1 cellular context compared by ENCODE assay signal in the genomic region with DNA sequence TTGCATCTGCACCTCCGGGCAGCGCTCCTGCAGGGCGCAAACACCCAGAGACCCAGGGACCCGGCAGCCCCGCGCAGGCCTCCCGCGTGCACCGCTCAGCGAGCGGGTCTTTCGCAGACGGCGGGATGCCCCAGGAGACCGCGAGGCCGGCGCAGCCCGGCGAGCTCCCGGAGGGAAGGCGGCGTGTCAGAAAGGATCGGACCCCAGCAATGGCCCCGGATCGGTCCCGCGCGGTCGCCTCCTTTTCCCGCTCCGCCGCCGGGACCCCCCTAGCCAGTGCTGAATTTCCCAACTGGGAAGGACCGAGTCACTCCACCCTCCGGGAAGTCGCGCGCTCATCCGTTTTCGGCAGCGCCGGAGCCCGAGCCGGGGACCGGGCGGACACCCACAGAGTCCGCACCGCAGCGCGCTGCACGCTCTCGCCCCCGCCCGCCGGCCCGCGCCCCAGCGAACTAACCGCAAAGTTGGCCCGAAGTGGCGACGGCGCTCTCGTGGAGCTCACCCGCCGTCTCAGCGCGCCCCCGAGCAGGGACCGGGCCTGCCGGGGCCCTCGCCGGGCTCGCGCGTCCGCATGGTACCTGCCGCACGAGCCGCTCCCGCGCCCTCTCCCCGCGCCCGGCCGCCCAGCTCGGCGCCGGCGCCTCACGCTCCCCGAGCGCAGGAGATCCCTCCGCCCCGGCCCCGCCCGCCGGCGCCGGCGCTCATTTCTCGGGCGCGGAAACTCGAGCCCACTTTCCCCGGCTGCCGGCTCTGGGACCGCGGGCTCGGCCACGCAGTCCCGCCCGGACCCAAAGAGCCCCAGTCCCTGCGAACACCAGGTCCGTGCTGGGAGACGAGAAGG.
TF ChIP-seq lines count a peak whose summit lies in the region.

A gene with protein sequence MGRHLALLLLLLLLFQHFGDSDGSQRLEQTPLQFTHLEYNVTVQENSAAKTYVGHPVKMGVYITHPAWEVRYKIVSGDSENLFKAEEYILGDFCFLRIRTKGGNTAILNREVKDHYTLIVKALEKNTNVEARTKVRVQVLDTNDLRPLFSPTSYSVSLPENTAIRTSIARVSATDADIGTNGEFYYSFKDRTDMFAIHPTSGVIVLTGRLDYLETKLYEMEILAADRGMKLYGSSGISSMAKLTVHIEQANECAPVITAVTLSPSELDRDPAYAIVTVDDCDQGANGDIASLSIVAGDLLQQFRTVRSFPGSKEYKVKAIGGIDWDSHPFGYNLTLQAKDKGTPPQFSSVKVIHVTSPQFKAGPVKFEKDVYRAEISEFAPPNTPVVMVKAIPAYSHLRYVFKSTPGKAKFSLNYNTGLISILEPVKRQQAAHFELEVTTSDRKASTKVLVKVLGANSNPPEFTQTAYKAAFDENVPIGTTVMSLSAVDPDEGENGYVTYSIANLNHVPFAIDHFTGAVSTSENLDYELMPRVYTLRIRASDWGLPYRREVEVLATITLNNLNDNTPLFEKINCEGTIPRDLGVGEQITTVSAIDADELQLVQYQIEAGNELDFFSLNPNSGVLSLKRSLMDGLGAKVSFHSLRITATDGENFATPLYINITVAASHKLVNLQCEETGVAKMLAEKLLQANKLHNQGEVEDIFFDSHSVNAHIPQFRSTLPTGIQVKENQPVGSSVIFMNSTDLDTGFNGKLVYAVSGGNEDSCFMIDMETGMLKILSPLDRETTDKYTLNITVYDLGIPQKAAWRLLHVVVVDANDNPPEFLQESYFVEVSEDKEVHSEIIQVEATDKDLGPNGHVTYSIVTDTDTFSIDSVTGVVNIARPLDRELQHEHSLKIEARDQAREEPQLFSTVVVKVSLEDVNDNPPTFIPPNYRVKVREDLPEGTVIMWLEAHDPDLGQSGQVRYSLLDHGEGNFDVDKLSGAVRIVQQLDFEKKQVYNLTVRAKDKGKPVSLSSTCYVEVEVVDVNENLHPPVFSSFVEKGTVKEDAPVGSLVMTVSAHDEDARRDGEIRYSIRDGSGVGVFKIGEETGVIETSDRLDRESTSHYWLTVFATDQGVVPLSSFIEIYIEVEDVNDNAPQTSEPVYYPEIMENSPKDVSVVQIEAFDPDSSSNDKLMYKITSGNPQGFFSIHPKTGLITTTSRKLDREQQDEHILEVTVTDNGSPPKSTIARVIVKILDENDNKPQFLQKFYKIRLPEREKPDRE (N-terminal part only) (minus strand): TSS at position 650 of the 841 bp plus-strand sequence. CDS start 14,029 bp downstream, outside the sequence.

TF ChIP-seq in HepG2, 621 proteins besides CTCF, POLR2A, EP300 and RAD21 (continued from another document and continues in another):
- TF ChIP-seq ZNF883 (CRISPR knock-in tag; IDR thresholded peaks at IDR 0.05; ENCODE audit: not compliant biosample characterization) (no peak), ZFP62 (CRISPR knock-in tag; IDR thresholded peaks at IDR 0.05) (no peak), JUND (CRISPR knock-in tag; IDR thresholded peaks at IDR 0.05) (no peak), REL (CRISPR knock-in tag; conservative IDR thresholded peaks at IDR 0.05) (0 out of 2 replicates have a peak, but pooled peaks have one; percentile 12), HNRNPL (IDR thresholded peaks at IDR 0.05; ENCODE audit: low read depth, low read length) (no peak), ZNF550 (CRISPR knock-in tag; IDR thresholded peaks at IDR 0.05; ENCODE audit: borderline replicate concordance) (no peak), ZNF230 (CRISPR knock-in tag; IDR thresholded peaks at IDR 0.05) (no peak), NFE2L2 (IDR thresholded peaks at IDR 0.05; ENCODE audit: low read length) (no peak), CEBPG (CRISPR knock-in tag; IDR thresholded peaks at IDR 0.05) (no peak), GATAD1 (CRISPR knock-in tag; IDR thresholded peaks at IDR 0.05) (no peak), ZNF143 (CRISPR knock-in tag; IDR thresholded peaks at IDR 0.05) (no peak), HMG20A (CRISPR knock-in tag; IDR thresholded peaks at IDR 0.05; ENCODE audit: borderline replicate concordance) (no peak), ZNF17 (CRISPR knock-in tag; IDR thresholded peaks at IDR 0.05) (no peak), ZNF878 (CRISPR knock-in tag; IDR thresholded peaks at IDR 0.05) (no peak), PITX1 (CRISPR knock-in tag; IDR thresholded peaks at IDR 0.05) (no peak), ZNF282 (IDR thresholded peaks at IDR 0.05; ENCODE audit: partially characterized antibody) (no peak), ZIK1 (CRISPR knock-in tag; IDR thresholded peaks at IDR 0.05; ENCODE audit: borderline replicate concordance, low read depth) (no peak), ZBTB8A (CRISPR knock-in tag; IDR thresholded peaks at IDR 0.05; ENCODE audit: borderline replicate concordance, low read depth) (no peak), ZSCAN29 (CRISPR knock-in tag; conservative IDR thresholded peaks at IDR 0.05) (no peak)
- TF ChIP-seq, protein P1, sequence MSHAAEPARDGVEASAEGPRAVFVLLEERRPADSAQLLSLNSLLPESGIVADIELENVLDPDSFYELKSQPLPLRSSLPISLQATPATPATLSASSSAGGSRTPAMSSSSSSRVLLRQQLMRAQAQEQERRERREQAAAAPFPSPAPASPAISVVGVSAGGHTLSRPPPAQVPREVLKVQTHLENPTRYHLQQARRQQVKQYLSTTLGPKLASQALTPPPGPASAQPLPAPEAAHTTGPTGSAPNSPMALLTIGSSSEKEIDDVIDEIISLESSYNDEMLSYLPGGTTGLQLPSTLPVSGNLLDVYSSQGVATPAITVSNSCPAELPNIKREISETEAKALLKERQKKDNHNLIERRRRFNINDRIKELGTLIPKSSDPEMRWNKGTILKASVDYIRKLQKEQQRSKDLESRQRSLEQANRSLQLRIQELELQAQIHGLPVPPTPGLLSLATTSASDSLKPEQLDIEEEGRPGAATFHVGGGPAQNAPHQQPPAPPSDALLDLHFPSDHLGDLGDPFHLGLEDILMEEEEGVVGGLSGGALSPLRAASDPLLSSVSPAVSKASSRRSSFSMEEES (CRISPR knock-in tag; IDR thresholded peaks at IDR 0.05): no peak
- TF ChIP-seq, protein P2, sequence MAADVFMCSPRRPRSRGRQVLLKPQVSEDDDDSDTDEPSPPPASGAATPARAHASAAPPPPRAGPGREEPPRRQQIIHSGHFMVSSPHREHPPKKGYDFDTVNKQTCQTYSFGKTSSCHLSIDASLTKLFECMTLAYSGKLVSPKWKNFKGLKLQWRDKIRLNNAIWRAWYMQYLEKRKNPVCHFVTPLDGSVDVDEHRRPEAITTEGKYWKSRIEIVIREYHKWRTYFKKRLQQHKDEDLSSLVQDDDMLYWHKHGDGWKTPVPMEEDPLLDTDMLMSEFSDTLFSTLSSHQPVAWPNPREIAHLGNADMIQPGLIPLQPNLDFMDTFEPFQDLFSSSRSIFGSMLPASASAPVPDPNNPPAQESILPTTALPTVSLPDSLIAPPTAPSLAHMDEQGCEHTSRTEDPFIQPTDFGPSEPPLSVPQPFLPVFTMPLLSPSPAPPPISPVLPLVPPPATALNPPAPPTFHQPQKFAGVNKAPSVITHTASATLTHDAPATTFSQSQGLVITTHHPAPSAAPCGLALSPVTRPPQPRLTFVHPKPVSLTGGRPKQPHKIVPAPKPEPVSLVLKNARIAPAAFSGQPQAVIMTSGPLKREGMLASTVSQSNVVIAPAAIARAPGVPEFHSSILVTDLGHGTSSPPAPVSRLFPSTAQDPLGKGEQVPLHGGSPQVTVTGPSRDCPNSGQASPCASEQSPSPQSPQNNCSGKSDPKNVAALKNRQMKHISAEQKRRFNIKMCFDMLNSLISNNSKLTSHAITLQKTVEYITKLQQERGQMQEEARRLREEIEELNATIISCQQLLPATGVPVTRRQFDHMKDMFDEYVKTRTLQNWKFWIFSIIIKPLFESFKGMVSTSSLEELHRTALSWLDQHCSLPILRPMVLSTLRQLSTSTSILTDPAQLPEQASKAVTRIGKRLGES (CRISPR knock-in tag; IDR thresholded peaks at IDR 0.05; ENCODE audit: borderline replicate concordance): no peak; the same call in 1 of the 2 replicates
- TF ChIP-seq, protein P3, sequence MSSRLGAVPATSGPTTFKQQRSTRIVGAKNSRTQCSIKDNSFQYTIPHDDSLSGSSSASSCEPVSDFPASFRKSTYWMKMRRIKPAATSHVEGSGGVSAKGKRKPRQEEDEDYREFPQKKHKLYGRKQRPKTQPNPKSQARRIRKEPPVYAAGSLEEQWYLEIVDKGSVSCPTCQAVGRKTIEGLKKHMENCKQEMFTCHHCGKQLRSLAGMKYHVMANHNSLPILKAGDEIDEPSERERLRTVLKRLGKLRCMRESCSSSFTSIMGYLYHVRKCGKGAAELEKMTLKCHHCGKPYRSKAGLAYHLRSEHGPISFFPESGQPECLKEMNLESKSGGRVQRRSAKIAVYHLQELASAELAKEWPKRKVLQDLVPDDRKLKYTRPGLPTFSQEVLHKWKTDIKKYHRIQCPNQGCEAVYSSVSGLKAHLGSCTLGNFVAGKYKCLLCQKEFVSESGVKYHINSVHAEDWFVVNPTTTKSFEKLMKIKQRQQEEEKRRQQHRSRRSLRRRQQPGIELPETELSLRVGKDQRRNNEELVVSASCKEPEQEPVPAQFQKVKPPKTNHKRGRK (CRISPR knock-in tag; IDR thresholded peaks at IDR 0.05): no peak
- TF ChIP-seq, protein P4, sequence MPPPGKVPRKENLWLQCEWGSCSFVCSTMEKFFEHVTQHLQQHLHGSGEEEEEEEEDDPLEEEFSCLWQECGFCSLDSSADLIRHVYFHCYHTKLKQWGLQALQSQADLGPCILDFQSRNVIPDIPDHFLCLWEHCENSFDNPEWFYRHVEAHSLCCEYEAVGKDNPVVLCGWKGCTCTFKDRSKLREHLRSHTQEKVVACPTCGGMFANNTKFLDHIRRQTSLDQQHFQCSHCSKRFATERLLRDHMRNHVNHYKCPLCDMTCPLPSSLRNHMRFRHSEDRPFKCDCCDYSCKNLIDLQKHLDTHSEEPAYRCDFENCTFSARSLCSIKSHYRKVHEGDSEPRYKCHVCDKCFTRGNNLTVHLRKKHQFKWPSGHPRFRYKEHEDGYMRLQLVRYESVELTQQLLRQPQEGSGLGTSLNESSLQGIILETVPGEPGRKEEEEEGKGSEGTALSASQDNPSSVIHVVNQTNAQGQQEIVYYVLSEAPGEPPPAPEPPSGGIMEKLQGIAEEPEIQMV (CRISPR knock-in tag; IDR thresholded peaks at IDR 0.05; ENCODE audit: low read depth): no peak; the same call in 1 of the 2 replicates
- TF ChIP-seq, protein P5, sequence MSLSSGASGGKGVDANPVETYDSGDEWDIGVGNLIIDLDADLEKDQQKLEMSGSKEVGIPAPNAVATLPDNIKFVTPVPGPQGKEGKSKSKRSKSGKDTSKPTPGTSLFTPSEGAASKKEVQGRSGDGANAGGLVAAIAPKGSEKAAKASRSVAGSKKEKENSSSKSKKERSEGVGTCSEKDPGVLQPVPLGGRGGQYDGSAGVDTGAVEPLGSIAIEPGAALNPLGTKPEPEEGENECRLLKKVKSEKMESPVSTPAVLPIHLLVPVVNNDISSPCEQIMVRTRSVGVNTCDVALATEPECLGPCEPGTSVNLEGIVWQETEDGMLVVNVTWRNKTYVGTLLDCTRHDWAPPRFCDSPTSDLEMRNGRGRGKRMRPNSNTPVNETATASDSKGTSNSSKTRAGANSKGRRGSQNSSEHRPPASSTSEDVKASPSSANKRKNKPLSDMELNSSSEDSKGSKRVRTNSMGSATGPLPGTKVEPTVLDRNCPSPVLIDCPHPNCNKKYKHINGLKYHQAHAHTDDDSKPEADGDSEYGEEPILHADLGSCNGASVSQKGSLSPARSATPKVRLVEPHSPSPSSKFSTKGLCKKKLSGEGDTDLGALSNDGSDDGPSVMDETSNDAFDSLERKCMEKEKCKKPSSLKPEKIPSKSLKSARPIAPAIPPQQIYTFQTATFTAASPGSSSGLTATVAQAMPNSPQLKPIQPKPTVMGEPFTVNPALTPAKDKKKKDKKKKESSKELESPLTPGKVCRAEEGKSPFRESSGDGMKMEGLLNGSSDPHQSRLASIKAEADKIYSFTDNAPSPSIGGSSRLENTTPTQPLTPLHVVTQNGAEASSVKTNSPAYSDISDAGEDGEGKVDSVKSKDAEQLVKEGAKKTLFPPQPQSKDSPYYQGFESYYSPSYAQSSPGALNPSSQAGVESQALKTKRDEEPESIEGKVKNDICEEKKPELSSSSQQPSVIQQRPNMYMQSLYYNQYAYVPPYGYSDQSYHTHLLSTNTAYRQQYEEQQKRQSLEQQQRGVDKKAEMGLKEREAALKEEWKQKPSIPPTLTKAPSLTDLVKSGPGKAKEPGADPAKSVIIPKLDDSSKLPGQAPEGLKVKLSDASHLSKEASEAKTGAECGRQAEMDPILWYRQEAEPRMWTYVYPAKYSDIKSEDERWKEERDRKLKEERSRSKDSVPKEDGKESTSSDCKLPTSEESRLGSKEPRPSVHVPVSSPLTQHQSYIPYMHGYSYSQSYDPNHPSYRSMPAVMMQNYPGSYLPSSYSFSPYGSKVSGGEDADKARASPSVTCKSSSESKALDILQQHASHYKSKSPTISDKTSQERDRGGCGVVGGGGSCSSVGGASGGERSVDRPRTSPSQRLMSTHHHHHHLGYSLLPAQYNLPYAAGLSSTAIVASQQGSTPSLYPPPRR (CRISPR knock-in tag; IDR thresholded peaks at IDR 0.05; ENCODE audit: borderline replicate concordance): no peak
- TF ChIP-seq, protein P6, sequence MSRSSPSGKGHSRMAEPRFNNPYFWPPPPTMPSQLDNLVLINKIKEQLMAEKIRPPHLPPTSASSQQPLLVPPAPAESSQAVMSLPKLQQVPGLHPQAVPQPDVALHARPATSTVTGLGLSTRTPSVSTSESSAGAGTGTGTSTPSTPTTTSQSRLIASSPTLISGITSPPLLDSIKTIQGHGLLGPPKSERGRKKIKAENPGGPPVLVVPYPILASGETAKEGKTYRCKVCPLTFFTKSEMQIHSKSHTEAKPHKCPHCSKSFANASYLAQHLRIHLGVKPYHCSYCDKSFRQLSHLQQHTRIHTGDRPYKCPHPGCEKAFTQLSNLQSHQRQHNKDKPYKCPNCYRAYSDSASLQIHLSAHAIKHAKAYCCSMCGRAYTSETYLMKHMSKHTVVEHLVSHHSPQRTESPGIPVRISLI (CRISPR knock-in tag; IDR thresholded peaks at IDR 0.05; ENCODE audit: borderline replicate concordance): no peak
- TF ChIP-seq, protein P7, sequence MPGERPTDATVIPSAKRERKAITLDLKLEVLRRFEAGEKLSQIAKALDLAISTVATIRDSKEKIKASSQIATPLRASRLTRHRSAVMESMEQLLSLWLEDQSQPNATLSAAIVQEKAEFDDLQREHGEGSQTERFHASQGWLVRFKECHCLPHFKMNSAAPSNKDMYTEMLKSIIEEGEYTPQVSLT (CRISPR knock-in tag; IDR thresholded peaks at IDR 0.05; ENCODE audit: borderline replicate concordance, low read depth): no peak; the same call in 1 of the 2 replicates
- TF ChIP-seq, protein P8, sequence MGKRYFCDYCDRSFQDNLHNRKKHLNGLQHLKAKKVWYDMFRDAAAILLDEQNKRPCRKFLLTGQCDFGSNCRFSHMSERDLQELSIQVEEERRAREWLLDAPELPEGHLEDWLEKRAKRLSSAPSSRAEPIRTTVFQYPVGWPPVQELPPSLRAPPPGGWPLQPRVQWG (CRISPR knock-in tag; IDR thresholded peaks at IDR 0.05; ENCODE audit: borderline replicate concordance, low read depth): no peak
